Comparison of ENCODE assay signal across 1 cellular context in genomic region chr2:236209535-236209934, GRCh38.
A peak's percentile ranks its signal among the peaks of the same experiment; 100 is the strongest.
TF ChIP-seq lines count a peak whose summit lies in the region.

No MANE protein-coding gene starts in this region.

TF ChIP-seq in H1, 55 proteins besides CTCF, POLR2A, EP300 and RAD21:
- TF ChIP-seq ATF2 (IDR thresholded peaks at IDR 0.05; ENCODE audit: low read length), result peak; percentile 90
- TF ChIP-seq BCL11A (IDR thresholded peaks at IDR 0.05; ENCODE audit: low read depth in 2 of 2, low read length in 2 of 2), result no peak
- TF ChIP-seq RFX5 (IDR thresholded peaks at IDR 0.05; ENCODE audit: borderline replicate concordance, low read depth, low read length), result no peak
- TF ChIP-seq BACH1 (IDR thresholded peaks at IDR 0.05; ENCODE audit: low read length), result no peak
- no peak for TF ChIP-seq EZH2 (IDR thresholded peaks at IDR 0.05; ENCODE audit: low read depth, low read length, severe bottlenecking)
- TF ChIP-seq KDM1A (IDR thresholded peaks at IDR 0.05; ENCODE audit: borderline replicate concordance, low read length), result no peak
- TF ChIP-seq SUZ12 (IDR thresholded peaks at IDR 0.05; ENCODE audit: low read length), result no peak
- TF ChIP-seq BRCA1 (IDR thresholded peaks at IDR 0.05; ENCODE audit: low read depth, low read length), result no peak
- TF ChIP-seq CBX5 (IDR thresholded peaks at IDR 0.05; ENCODE audit: low read depth, low read length), result no peak
- TF ChIP-seq POU5F1 (IDR thresholded peaks at IDR 0.05; ENCODE audit: low read depth, low read length), result no peak
- no peak for TF ChIP-seq ASH2L (IDR thresholded peaks at IDR 0.05; ENCODE audit: low read length)
- TF ChIP-seq E2F6 (IDR thresholded peaks at IDR 0.05), result no peak
- TF ChIP-seq CHD2 (IDR thresholded peaks at IDR 0.05; ENCODE audit: low read length), result no peak
- TF ChIP-seq ZNF274 (IDR thresholded peaks at IDR 0.05; ENCODE audit: borderline replicate concordance, extremely low read depth, low read length), result no peak
- TF ChIP-seq JUN (IDR thresholded peaks at IDR 0.05; ENCODE audit: low read depth, low read length), result peak; percentile 74; the same call in 1 of the 2 replicates
- TF ChIP-seq GABPA (IDR thresholded peaks at IDR 0.05; ENCODE audit: borderline replicate concordance, insufficient read depth, low read length), result no peak
- TF ChIP-seq JUND (IDR thresholded peaks at IDR 0.05; ENCODE audit: low read length), result peak; percentile 91
- no peak for TF ChIP-seq EGR1 (IDR thresholded peaks at IDR 0.05; ENCODE audit: borderline replicate concordance, low read depth, low read length)
- TF ChIP-seq MAX (IDR thresholded peaks at IDR 0.05), result no peak
- no peak for TF ChIP-seq HDAC2 (IDR thresholded peaks at IDR 0.05; ENCODE audit: borderline replicate concordance in 1 of 2, low read depth in 2 of 2, low read length in 2 of 2)
- TF ChIP-seq CEBPB (IDR thresholded peaks at IDR 0.05; ENCODE audit: low read depth, low read length), result peak; percentile 79
- TF ChIP-seq CHD7 (IDR thresholded peaks at IDR 0.05; ENCODE audit: insufficient replicate concordance, low read length), result no peak
- TF ChIP-seq CREB1 (IDR thresholded peaks at IDR 0.05), result peak; percentile 51; the same call in 1 of the 2 replicates
- TF ChIP-seq CTBP2 (IDR thresholded peaks at IDR 0.05; ENCODE audit: borderline replicate concordance, insufficient read depth, insufficient read length, low read length), result no peak
- TF ChIP-seq YY1 (IDR thresholded peaks at IDR 0.05; ENCODE audit: low read depth, low read length), result no peak
- TF ChIP-seq FOSL1 (IDR thresholded peaks at IDR 0.05; ENCODE audit: insufficient read depth, low read depth, low read length), result no peak
